In the genomic region with DNA sequence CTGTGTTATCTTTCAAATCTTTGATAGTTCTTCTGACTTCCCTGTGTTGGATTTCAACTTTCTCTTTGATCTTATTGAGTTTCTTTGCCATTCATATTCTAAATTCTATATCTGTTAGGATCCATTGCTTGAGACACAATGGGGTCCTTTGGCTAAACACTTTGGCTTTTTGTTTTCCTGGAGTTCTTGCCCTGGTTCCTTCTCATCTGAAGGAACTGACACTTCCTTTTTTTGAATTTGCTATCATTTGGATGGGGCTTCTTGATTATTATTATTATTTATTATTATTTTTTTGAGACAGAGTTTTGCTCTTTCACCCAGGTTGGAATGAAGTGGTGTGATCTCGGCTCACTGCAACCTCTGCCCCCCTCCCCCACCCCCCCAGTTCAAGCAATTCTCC, we compare ENCODE assay signal across 34 cellular contexts.
"Had no signal": no experiment of that assay in that cellular context is flagged by ENCODE, and none has a peak within 500 bp of the region (broad histone marks: within the 10 kb centered on the region; RNA-seq: fewer than 3 reads in every experiment).

No MANE protein-coding gene starts in this region.

- H3K36me3 ChIP-seq: adrenal gland, ascending aorta, brain microvascular endothelial cell, breast epithelium, cardiac muscle cell had no signal

- FAIRE-seq: astrocyte, bronchial epithelial cell had no signal

- ATAC-seq: activated naive CD4-positive, alpha-beta T cell treated with anti-CD3 and anti-CD28 coated beads, Interleukin-2, amount 50 U/mL, for 72 hours; activated naive CD8-positive, alpha-beta T cell treated with anti-CD3 and anti-CD28 coated beads, Interleukin-2, amount 50 U/mL, for 24 hours; activated T-cell treated with anti-CD3 and anti-CD28 coated beads, Interleukin-2, amount 50 U/mL, for 4 hours; activated T-cell treated with anti-CD3 and anti-CD28 coated beads, Interleukin-2, amount 50 U/mL, for 72 hours; activated T-helper 17 cell treated with anti-CD3 and anti-CD28 coated beads, Interleukin-2, amount 50 U/mL, for 72 hours; body of pancreas had no signal

- H3K4me3 ChIP-seq: adrenal gland, ascending aorta, body of pancreas, breast epithelium, cardiac muscle cell had no signal

- H3K27me3 ChIP-seq: adrenal gland, ascending aorta, body of pancreas, brain microvascular endothelial cell, breast epithelium, cardiac muscle cell had no signal

- DNase-seq: activated effector memory CD4-positive, alpha-beta T cell treated with anti-CD3 and anti-CD28 coated beads, Interleukin-2, amount 50 U/mL, for 16 hours; activated effector memory CD4-positive, alpha-beta T cell treated with Interleukin-2 at 50 U/mL for 16 hours; activated gamma-delta T cell; activated gamma-delta T cell treated with Interleukin-2 at 50 U/mL for 16 hours; activated naive CD4-positive, alpha-beta T cell; activated naive CD4-positive, alpha-beta T cell treated with anti-CD3 and anti-CD28 coated beads for 36 hours; activated naive CD4-positive, alpha-beta T cell treated with anti-CD3 and anti-CD28 coated beads, Interleukin-2, amount 10 ng/mL, durations not matched to agents 7 days and 5 days; activated naive CD4-positive, alpha-beta T cell treated with anti-CD3 and anti-CD28 coated beads, Interleukin-2, amount 50 U/mL, for 16 hours; activated naive CD4-positive, alpha-beta T cell treated with Interleukin-2 at 50 U/mL for 16 hours; activated naive CD8-positive, alpha-beta T cell treated with anti-CD3 and anti-CD28 coated beads for 36 hours; activated naive CD8-positive, alpha-beta T cell treated with anti-CD3 and anti-CD28 coated beads, Interleukin-2, amount 10 ng/mL, durations not matched to agents 7 days and 5 days; activated naive CD8-positive, alpha-beta T cell treated with anti-CD3 and anti-CD28 coated beads, Interleukin-2, amount 50 U/mL, for 24 hours; activated T-cell treated with anti-CD3 and anti-CD28 coated beads, Interleukin-2, amount 50 U/mL, for 1 hour; activated T-cell treated with anti-CD3 and anti-CD28 coated beads, Interleukin-2, amount 50 U/mL, for 24 hours; activated T-cell treated with anti-CD3 and anti-CD28 coated beads, Interleukin-2, amount 50 U/mL, for 4 hours; activated T-cell treated with anti-CD3 and anti-CD28 coated beads, Interleukin-2, amount 50 U/mL, for 48 hours; activated T-cell treated with anti-CD3 and anti-CD28 coated beads, Interleukin-2, amount 50 U/mL, for 72 hours; adrenal gland; amniotic stem cell; amygdala; anterior cingulate cortex; aorta; body of pancreas; brain microvascular endothelial cell; caudate nucleus; central memory CD4-positive, alpha-beta T cell; cerebellar nuclear complex had no signal

- H3K27ac ChIP-seq: adrenal gland, ascending aorta, body of pancreas, brain microvascular endothelial cell, breast epithelium had no signal

- H3K4me1 ChIP-seq: adrenal gland, ascending aorta, body of pancreas, breast epithelium had no signal

- H3K9me3 ChIP-seq: adrenal gland, ascending aorta, body of pancreas, breast epithelium had no signal
